ENCODE assay signal across 1 cellular context in the genomic region with DNA sequence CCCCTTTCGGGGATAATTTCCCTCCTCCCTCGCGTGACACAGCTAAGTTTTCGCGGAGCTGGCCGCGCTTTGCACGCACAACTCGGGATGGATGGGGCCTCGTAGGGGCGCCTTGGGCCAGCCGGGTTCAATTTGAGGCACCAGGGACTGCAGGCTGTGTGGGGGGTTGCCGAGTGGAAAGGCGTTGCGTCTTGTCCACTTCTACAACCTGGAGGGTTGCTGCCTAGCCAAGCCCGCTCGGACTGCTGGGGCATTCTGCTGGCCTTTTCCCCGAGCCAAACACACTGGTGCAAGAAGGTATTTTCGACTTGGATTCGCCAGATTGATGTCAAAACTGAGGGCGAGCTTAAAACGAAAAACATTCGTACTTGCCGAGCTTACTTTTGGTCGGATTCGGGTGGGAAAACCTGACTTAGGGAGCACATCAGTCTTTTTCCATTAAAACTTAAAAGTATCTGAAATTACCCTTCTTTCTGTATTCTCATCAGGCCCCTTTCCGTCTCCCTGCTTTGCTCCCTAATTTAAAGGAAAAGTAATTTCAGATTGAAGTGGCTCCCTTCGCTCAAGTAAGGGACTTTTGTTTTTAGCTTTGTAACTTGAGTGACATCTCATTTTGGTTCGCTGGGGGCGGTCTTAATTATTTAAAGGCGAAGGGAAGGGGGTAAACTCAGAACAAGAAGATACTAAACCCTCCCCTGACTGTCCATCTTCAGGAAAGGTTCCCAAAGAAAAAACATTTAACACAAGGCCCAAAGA.
TF ChIP-seq lines count a peak whose summit lies in the region.

No MANE protein-coding gene starts in this region.

TF ChIP-seq in HepG2, 621 proteins besides CTCF, POLR2A, EP300 and RAD21 (continued from another document and continues in another):
- TF ChIP-seq HINFP (CRISPR knock-in tag; IDR thresholded peaks at IDR 0.05; ENCODE audit: low read depth) (no peak), ZFY (CRISPR knock-in tag; IDR thresholded peaks at IDR 0.05) (peak; percentile 42; the same call in 1 of the 2 replicates), ZXDC (CRISPR knock-in tag; IDR thresholded peaks at IDR 0.05) (no peak), TBX3 (IDR thresholded peaks at IDR 0.05; ENCODE audit: borderline replicate concordance) (no peak), SAP130 (CRISPR knock-in tag; IDR thresholded peaks at IDR 0.05; ENCODE audit: low read depth) (peak; percentile 13; the same call in 1 of the 2 replicates), HMG20B (CRISPR knock-in tag; conservative IDR thresholded peaks at IDR 0.05) (0 out of 2 replicates have a peak, but pooled peaks have one; percentile 30), SOX13 (IDR thresholded peaks at IDR 0.05) (no peak), SOX13 (CRISPR knock-in tag; conservative IDR thresholded peaks at IDR 0.05 in 1 of 2, IDR thresholded peaks at IDR 0.05 in 1 of 2) (no peak), ZNF672 (CRISPR knock-in tag; IDR thresholded peaks at IDR 0.05) (no peak), CEBPB (IDR thresholded peaks at IDR 0.05; ENCODE audit: borderline replicate concordance, low read depth, low read length) (no peak), HOXA3 (CRISPR knock-in tag; IDR thresholded peaks at IDR 0.05) (no peak; the same call in 1 of the 2 replicates), ZNF660 (CRISPR knock-in tag; IDR thresholded peaks at IDR 0.05; ENCODE audit: borderline replicate concordance, low read depth) (no peak), SMARCE1 (IDR thresholded peaks at IDR 0.05; ENCODE audit: borderline replicate concordance) (no peak), ZBTB38 (CRISPR knock-in tag; IDR thresholded peaks at IDR 0.05) (no peak), NRL (CRISPR knock-in tag; IDR thresholded peaks at IDR 0.05; ENCODE audit: borderline replicate concordance) (0 out of 2 replicates have a peak, but pooled peaks have one; percentile 30), KDM1A (CRISPR knock-in tag; IDR thresholded peaks at IDR 0.05) (no peak), ZNF501 (CRISPR knock-in tag; IDR thresholded peaks at IDR 0.05) (peak; percentile 37; the same call in 1 of the 2 replicates), TAF15 (IDR thresholded peaks at IDR 0.05; ENCODE audit: low read depth, low read length, poor library complexity, severe bottlenecking) (peak; percentile 72), HNRNPUL1 (IDR thresholded peaks at IDR 0.05; ENCODE audit: low read depth, low read length) (no peak), SSRP1 (CRISPR knock-in tag; IDR thresholded peaks at IDR 0.05) (0 out of 2 replicates have a peak, but pooled peaks have one; percentile 42), ZNF547 (CRISPR knock-in tag; IDR thresholded peaks at IDR 0.05) (no peak), HIVEP1 (CRISPR knock-in tag; IDR thresholded peaks at IDR 0.05) (no peak), PCBP2 (optimal IDR thresholded peaks at IDR 0.05; ENCODE audit: low read depth, low read length, poor library complexity, severe bottlenecking) (no peak), TOPORS (CRISPR knock-in tag; IDR thresholded peaks at IDR 0.05) (0 out of 2 replicates have a peak, but pooled peaks have one; percentile 34), ZNF124 (CRISPR knock-in tag; IDR thresholded peaks at IDR 0.05) (0 out of 2 replicates have a peak, but pooled peaks have one; percentile 26), ZNF629 (CRISPR knock-in tag; conservative IDR thresholded peaks at IDR 0.05) (no peak), PRDM15 (CRISPR knock-in tag; IDR thresholded peaks at IDR 0.05) (no peak), MTF1 (CRISPR knock-in tag; IDR thresholded peaks at IDR 0.05) (no peak), ZNF264 (CRISPR knock-in tag; IDR thresholded peaks at IDR 0.05) (no peak), ZC3H4 (CRISPR knock-in tag; IDR thresholded peaks at IDR 0.05; ENCODE audit: borderline replicate concordance) (no peak), ZNF644 (CRISPR knock-in tag; IDR thresholded peaks at IDR 0.05; ENCODE audit: low read depth) (no peak), HMG20A (CRISPR knock-in tag; IDR thresholded peaks at IDR 0.05; ENCODE audit: borderline replicate concordance) (no peak), MBD4 (IDR thresholded peaks at IDR 0.05; ENCODE audit: borderline replicate concordance, low read length) (no peak), ZBTB8A (CRISPR knock-in tag; IDR thresholded peaks at IDR 0.05; ENCODE audit: borderline replicate concordance, low read depth) (no peak), PAX8 (CRISPR knock-in tag; IDR thresholded peaks at IDR 0.05; ENCODE audit: borderline replicate concordance) (no peak), ATF4 (CRISPR knock-in tag; IDR thresholded peaks at IDR 0.05) (no peak), ZNF326 (CRISPR knock-in tag; IDR thresholded peaks at IDR 0.05; ENCODE audit: borderline replicate concordance) (no peak), ZNF724P (CRISPR knock-in tag; IDR thresholded peaks at IDR 0.05; ENCODE audit: borderline replicate concordance) (0 out of 2 replicates have a peak, but pooled peaks have one; percentile 28), RFX5 (IDR thresholded peaks at IDR 0.05; ENCODE audit: low read depth, low read length) (no peak), CERS6 (CRISPR knock-in tag; IDR thresholded peaks at IDR 0.05) (no peak)
- TF ChIP-seq, protein P1, sequence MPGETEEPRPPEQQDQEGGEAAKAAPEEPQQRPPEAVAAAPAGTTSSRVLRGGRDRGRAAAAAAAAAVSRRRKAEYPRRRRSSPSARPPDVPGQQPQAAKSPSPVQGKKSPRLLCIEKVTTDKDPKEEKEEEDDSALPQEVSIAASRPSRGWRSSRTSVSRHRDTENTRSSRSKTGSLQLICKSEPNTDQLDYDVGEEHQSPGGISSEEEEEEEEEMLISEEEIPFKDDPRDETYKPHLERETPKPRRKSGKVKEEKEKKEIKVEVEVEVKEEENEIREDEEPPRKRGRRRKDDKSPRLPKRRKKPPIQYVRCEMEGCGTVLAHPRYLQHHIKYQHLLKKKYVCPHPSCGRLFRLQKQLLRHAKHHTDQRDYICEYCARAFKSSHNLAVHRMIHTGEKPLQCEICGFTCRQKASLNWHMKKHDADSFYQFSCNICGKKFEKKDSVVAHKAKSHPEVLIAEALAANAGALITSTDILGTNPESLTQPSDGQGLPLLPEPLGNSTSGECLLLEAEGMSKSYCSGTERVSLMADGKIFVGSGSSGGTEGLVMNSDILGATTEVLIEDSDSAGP (CRISPR knock-in tag; IDR thresholded peaks at IDR 0.05; ENCODE audit: borderline replicate concordance) = peak; percentile 41; the same call in 1 of the 2 replicates
- TF ChIP-seq, protein P2, sequence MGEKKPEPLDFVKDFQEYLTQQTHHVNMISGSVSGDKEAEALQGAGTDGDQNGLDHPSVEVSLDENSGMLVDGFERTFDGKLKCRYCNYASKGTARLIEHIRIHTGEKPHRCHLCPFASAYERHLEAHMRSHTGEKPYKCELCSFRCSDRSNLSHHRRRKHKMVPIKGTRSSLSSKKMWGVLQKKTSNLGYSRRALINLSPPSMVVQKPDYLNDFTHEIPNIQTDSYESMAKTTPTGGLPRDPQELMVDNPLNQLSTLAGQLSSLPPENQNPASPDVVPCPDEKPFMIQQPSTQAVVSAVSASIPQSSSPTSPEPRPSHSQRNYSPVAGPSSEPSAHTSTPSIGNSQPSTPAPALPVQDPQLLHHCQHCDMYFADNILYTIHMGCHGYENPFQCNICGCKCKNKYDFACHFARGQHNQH (CRISPR knock-in tag; IDR thresholded peaks at IDR 0.05) = peak; percentile 47; the same call in 1 of the 2 replicates
- TF ChIP-seq, protein P3, sequence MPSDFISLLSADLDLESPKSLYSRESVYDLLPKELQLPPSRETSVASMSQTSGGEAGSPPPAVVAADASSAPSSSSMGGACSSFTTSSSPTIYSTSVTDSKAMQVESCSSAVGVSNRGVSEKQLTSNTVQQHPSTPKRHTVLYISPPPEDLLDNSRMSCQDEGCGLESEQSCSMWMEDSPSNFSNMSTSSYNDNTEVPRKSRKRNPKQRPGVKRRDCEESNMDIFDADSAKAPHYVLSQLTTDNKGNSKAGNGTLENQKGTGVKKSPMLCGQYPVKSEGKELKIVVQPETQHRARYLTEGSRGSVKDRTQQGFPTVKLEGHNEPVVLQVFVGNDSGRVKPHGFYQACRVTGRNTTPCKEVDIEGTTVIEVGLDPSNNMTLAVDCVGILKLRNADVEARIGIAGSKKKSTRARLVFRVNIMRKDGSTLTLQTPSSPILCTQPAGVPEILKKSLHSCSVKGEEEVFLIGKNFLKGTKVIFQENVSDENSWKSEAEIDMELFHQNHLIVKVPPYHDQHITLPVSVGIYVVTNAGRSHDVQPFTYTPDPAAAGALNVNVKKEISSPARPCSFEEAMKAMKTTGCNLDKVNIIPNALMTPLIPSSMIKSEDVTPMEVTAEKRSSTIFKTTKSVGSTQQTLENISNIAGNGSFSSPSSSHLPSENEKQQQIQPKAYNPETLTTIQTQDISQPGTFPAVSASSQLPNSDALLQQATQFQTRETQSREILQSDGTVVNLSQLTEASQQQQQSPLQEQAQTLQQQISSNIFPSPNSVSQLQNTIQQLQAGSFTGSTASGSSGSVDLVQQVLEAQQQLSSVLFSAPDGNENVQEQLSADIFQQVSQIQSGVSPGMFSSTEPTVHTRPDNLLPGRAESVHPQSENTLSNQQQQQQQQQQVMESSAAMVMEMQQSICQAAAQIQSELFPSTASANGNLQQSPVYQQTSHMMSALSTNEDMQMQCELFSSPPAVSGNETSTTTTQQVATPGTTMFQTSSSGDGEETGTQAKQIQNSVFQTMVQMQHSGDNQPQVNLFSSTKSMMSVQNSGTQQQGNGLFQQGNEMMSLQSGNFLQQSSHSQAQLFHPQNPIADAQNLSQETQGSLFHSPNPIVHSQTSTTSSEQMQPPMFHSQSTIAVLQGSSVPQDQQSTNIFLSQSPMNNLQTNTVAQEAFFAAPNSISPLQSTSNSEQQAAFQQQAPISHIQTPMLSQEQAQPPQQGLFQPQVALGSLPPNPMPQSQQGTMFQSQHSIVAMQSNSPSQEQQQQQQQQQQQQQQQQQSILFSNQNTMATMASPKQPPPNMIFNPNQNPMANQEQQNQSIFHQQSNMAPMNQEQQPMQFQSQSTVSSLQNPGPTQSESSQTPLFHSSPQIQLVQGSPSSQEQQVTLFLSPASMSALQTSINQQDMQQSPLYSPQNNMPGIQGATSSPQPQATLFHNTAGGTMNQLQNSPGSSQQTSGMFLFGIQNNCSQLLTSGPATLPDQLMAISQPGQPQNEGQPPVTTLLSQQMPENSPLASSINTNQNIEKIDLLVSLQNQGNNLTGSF (CRISPR knock-in tag; IDR thresholded peaks at IDR 0.05) = no peak
